18 cellular contexts compared by ENCODE assay signal in the genomic region with DNA sequence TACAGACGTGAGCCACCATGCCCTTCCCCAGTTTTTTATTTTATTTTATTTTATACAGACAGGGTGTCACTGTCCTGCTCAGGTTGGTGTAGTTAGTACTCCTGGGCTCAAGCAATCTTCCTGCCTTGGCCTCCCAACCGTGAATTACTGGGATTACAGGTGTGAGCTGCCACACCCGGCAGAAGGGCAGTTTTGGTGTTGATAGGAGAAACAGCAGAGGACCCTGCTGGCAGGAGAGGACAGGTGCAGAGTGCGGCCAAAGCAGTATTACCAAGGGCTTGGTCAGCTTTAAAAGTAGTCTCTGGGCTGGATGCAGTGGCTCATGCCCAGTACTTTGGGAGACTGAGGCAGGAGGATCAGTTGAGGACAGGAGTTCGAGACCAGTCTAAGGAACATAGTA.
"Had no signal": no experiment of that assay in that cellular context is flagged by ENCODE, and none has a peak within 500 bp of the region (broad histone marks: within the 10 kb centered on the region; RNA-seq: fewer than 3 reads in every experiment).

No MANE protein-coding gene starts in this region.

- H2AFZ ChIP-seq: parathyroid adenoma had no signal

- H3K4me3 ChIP-seq: SK-N-MC had no signal

- H3K27ac ChIP-seq: neutrophil, parathyroid adenoma, SK-N-MC had no signal

- H3K4me1 ChIP-seq: parathyroid adenoma had no signal

- H3K9me3 ChIP-seq: neutrophil had no signal

- DNase-seq: activated CD4-positive, alpha-beta T cell treated with anti-CD3 and anti-CD28 coated beads, Interleukin-2, amount 50 U/mL, for 1 hour; activated CD8-positive, alpha-beta memory T cell treated with anti-CD3 and anti-CD28 coated beads, Interleukin-2, amount 50 U/mL, for 4 hours; activated gamma-delta T cell; activated T-cell treated with anti-CD3 and anti-CD28 coated beads, Interleukin-2, amount 50 U/mL, for 72 hours; cerebellar nuclear complex; cortex of kidney; mesenchymal stem cell; naive thymus-derived CD8-positive, alpha-beta T cell; stimulated activated naive B cell treated with anti-CD40 and anti-IgM and Interleukin-4, amounts not matched to agents 10 μg/mL and 1 μg/mL and 100 μg/mL, for 72 hours; T1000 had no signal

- H3K27ac Mint-ChIP-seq: activated naive CD4-positive, alpha-beta T cell treated with anti-CD3 and anti-CD28 coated beads, Interleukin-2, amount 50 U/mL, for 24 hours; stimulated activated naive B cell treated with anti-CD40 and anti-IgM and Interleukin-4, amounts not matched to agents 10 μg/mL and 1 μg/mL and 100 μg/mL, for 72 hours had no signal

- H3K27me3 ChIP-seq: neutrophil had no signal

- FAIRE-seq: astrocyte, bronchial epithelial cell had no signal

- H3K36me3 ChIP-seq: neutrophil had no signal

- H3K9me3 Mint-ChIP-seq: activated naive CD4-positive, alpha-beta T cell treated with anti-CD3 and anti-CD28 coated beads, Interleukin-2, amount 50 U/mL, for 24 hours; activated T-cell treated with anti-CD3 and anti-CD28 coated beads, Interleukin-2, amount 50 U/mL, for 72 hours; naive thymus-derived CD8-positive, alpha-beta T cell; stimulated activated naive B cell treated with anti-CD40 and anti-IgM and Interleukin-4, amounts not matched to agents 10 μg/mL and 1 μg/mL and 100 μg/mL, for 72 hours had no signal

- H3K4me3 Mint-ChIP-seq: activated naive CD4-positive, alpha-beta T cell treated with anti-CD3 and anti-CD28 coated beads, Interleukin-2, amount 50 U/mL, for 24 hours; activated T-cell treated with anti-CD3 and anti-CD28 coated beads, Interleukin-2, amount 50 U/mL, for 72 hours; naive thymus-derived CD8-positive, alpha-beta T cell; stimulated activated naive B cell treated with anti-CD40 and anti-IgM and Interleukin-4, amounts not matched to agents 10 μg/mL and 1 μg/mL and 100 μg/mL, for 72 hours had no signal

- H3K9ac ChIP-seq: parathyroid adenoma had no signal

- H3K27me3 Mint-ChIP-seq: activated naive CD4-positive, alpha-beta T cell treated with anti-CD3 and anti-CD28 coated beads, Interleukin-2, amount 50 U/mL, for 24 hours; naive thymus-derived CD8-positive, alpha-beta T cell; stimulated activated naive B cell treated with anti-CD40 and anti-IgM and Interleukin-4, amounts not matched to agents 10 μg/mL and 1 μg/mL and 100 μg/mL, for 72 hours had no signal

- ATAC-seq: activated CD4-positive, CD25-positive, alpha-beta regulatory T cell treated with anti-CD3 and anti-CD28 coated beads, Interleukin-2, amount 50 U/mL, for 24 hours; activated T-cell treated with anti-CD3 and anti-CD28 coated beads, Interleukin-2, amount 50 U/mL, for 72 hours; esophagus mucosa; naive thymus-derived CD8-positive, alpha-beta T cell; stimulated activated naive B cell treated with anti-CD40 and anti-IgM and Interleukin-4, amounts not matched to agents 10 μg/mL and 1 μg/mL and 100 μg/mL, for 72 hours had no signal
